ENCODE assay signal across 8 cellular contexts in genomic region chr1:206380791-206381610, GRCh38.
DNase-seq lines count a peak whose midpoint lies in the region; ATAC-seq, FAIRE-seq and TF ChIP-seq lines count a peak whose summit lies in the region.
"Not testable (repeated sequence)": the region's sequence is repeated elsewhere in the genome, so short reads cannot be mapped to it uniquely, and the experiment has no call there.

No MANE protein-coding gene starts in this region.

- not testable (repeated sequence) for H3K36me3 Mint-ChIP-seq in astrocyte (ENCODE audit: low read depth, unreplicated experiment)

- not testable (repeated sequence) for H3K4me1 ChIP-seq in astrocyte (ENCODE audit: insufficient read depth, low read length); fibroblast of lung (ENCODE audit: control insufficient read depth, extremely low read depth, insufficient read depth, low read length); right lobe of liver; smooth muscle cell (ENCODE audit: low read depth)

- not testable (repeated sequence) for H3K4me1 Mint-ChIP-seq in astrocyte (ENCODE audit: low read depth, unreplicated experiment)

- H3K9me3 ChIP-seq in MG63; astrocyte (ENCODE audit: insufficient read depth, low read depth, low read length); fibroblast of lung (ENCODE audit: control insufficient read depth, insufficient read depth, low read depth, low read length); right lobe of liver; smooth muscle cell (replicated peaks; ENCODE audit: low read depth): not testable (repeated sequence)

- H2AFZ ChIP-seq in astrocyte (ENCODE audit: low read depth, low read length); fibroblast of lung (ENCODE audit: low read length); smooth muscle cell (ENCODE audit: low read depth): not testable (repeated sequence)

- not testable (repeated sequence) for H3K4me3 ChIP-seq in MG63; astrocyte (ENCODE audit: insufficient read depth, low read depth, low read length); fibroblast of lung (replicated peaks in 1 of 4; ENCODE audit: control extremely low read depth in 1 of 4, insufficient read depth in 1 of 4, low read depth in 3 of 4, low read length in 4 of 4); right lobe of liver; smooth muscle cell

- WGBS in right lobe of liver (ENCODE audit: insufficient coverage, low coverage, low lambda C conversion rate, missing lambda C conversion rate), result 57% methylated on average over 1 of the region's 7 CpGs
- 12% methylated on average over 1 of the region's 7 CpGs for WGBS in smooth muscle cell (ENCODE audit: low lambda C conversion rate)

- not testable (repeated sequence) for TF ChIP-seq POLR2A in right lobe of liver (IDR thresholded peaks at IDR 0.05)

- H3K27ac Mint-ChIP-seq in astrocyte (ENCODE audit: unreplicated experiment), result peak overlapping the region; percentile 93

- not testable (repeated sequence) for H3K9me3 Mint-ChIP-seq in astrocyte (ENCODE audit: unreplicated experiment)

- TF ChIP-seq CTCF in astrocyte (IDR thresholded peaks at IDR 0.05; ENCODE audit: insufficient read depth, low read depth, low read length); fibroblast of lung (conservative IDR thresholded peaks at IDR 0.05 in 1 of 2, IDR thresholded peaks at IDR 0.05 in 1 of 2; ENCODE audit: low read depth in 1 of 2, low read length in 2 of 2); right lobe of liver (IDR thresholded peaks at IDR 0.05); smooth muscle cell (IDR thresholded peaks at IDR 0.05; ENCODE audit: borderline replicate concordance, insufficient read depth, poor library complexity, severe bottlenecking): not testable (repeated sequence)

- intact Hi-C loops in right lobe of liver (cut with DNase I), result not testable (repeated sequence)

- H3K27me3 ChIP-seq in MG63; astrocyte (ENCODE audit: insufficient read depth, low read length); fibroblast of lung (ENCODE audit: control insufficient read depth, insufficient read depth, low read length); right lobe of liver; smooth muscle cell (ENCODE audit: low read depth): not testable (repeated sequence)

- H4K20me1 ChIP-seq in astrocyte (ENCODE audit: insufficient read depth, low read length); fibroblast of lung (ENCODE audit: control insufficient read depth, extremely low read depth, insufficient read depth, low read length); smooth muscle cell (ENCODE audit: low read depth): not testable (repeated sequence)

- H3K4me3 Mint-ChIP-seq in astrocyte (ENCODE audit: unreplicated experiment), result not testable (repeated sequence)

- FAIRE-seq in astrocyte (lab: Jason Lieb, UNC), result not testable (repeated sequence)

- not testable (repeated sequence) for H3F3A ChIP-seq in smooth muscle cell (ENCODE audit: low read depth)

- not testable (repeated sequence) for H3K36me3 ChIP-seq in MG63; astrocyte (ENCODE audit: insufficient read depth, low read length); fibroblast of lung (ENCODE audit: control insufficient read depth, insufficient read depth, low read length); right lobe of liver; smooth muscle cell (ENCODE audit: low read depth)

- ATAC-seq in right lobe of liver, result peak; percentile 73 to 84 (median 76)

- peak; percentile 80 for DNase-seq in DMS153 (lab: John Stamatoyannopoulos, UW)
- peak; percentile 21 for DNase-seq in MG63
- peak; percentile 93 for DNase-seq in NCI-H748 (lab: John Stamatoyannopoulos, UW; ENCODE audit: unreplicated experiment)
- peak; percentile 38 for DNase-seq in UCSD-AML1 (lab: John Stamatoyannopoulos, UW; ENCODE audit: unreplicated experiment)
- DNase-seq in astrocyte (ENCODE audit: low read depth), result peak; percentile 16
- DNase-seq in fibroblast of lung (ENCODE audit: low read depth in 2 of 2), result peak; percentile 41 to 66
- DNase-seq in right lobe of liver; smooth muscle cell (lab: John Stamatoyannopoulos, UW; ENCODE audit: unreplicated experiment): not testable (repeated sequence)

- H3K9ac ChIP-seq in astrocyte (ENCODE audit: low read length); fibroblast of lung (ENCODE audit: insufficient read depth, low read length); smooth muscle cell (ENCODE audit: low read depth): not testable (repeated sequence)

- not testable (repeated sequence) for H3K79me2 ChIP-seq in astrocyte (ENCODE audit: insufficient read depth, low read length); fibroblast of lung (ENCODE audit: control insufficient read depth, insufficient read depth, low read length); smooth muscle cell (ENCODE audit: low read depth)

- H3K27ac ChIP-seq in astrocyte (ENCODE audit: low read depth, low read length), result peak overlapping the region; percentile 36
- not testable (repeated sequence) for H3K27ac ChIP-seq in fibroblast of lung (ENCODE audit: insufficient read depth, low read length); right lobe of liver
- H3K27ac ChIP-seq in smooth muscle cell (ENCODE audit: low read depth), result peak overlapping the region; percentile 64

- not testable (repeated sequence) for H3K27me3 Mint-ChIP-seq in astrocyte (ENCODE audit: low read depth, unreplicated experiment)

- H3K4me2 ChIP-seq in astrocyte (ENCODE audit: low read length); fibroblast of lung (ENCODE audit: extremely low read depth, insufficient read depth, low read length); smooth muscle cell: not testable (repeated sequence)
